In the genomic region with DNA sequence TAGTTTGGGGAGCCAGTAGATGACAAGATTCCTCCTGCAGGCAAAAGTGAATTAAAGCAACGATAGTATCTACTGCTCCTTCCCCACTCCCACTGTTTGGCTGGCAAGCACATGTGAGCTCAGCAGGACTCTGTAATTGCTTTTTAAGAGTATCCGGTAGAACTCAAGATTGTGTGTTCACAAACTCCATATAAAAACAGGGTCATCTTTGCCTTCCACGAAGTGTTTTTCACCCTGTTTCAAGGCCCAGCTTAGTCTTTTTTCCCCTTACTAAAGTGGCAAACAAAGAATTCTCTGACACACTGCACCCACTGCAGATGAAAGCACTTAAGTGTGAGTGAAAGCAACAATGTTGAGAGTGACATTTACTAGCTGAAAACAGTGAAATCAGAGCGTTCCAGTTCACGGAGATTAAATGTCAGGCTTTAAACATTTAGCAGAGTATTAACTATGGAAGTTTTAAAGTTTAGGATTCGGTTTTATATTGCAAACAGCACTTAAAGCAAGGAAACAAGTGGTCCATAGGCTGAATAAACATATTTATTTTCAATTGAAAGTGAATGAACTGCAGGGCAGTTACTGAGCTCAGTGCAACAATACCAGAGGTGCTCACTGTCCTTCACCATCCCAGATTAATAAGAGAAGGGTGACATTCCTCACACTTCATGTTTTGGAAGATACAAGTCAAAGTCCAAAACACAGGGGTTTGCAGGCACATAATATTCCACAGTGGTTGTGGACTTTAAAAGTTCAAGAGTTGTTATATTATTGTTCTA, we compare ENCODE assay signal across 9 cellular contexts.
DNase-seq lines count a peak whose midpoint lies in the region; ATAC-seq and TF ChIP-seq lines count a peak whose summit lies in the region.
"Had no signal": no experiment of that assay in that cellular context is flagged by ENCODE, and none has a peak within 500 bp of the region (broad histone marks: within the 10 kb centered on the region; RNA-seq: fewer than 3 reads in every experiment).

No MANE protein-coding gene starts in this region.

- peak; percentile 4 for DNase-seq in NCI-H146 (lab: John Stamatoyannopoulos, UW)
- DNase-seq in NCI-H146 treated with DMSO at 0.1 percent for 48 hours (lab: John Stamatoyannopoulos, UW; ENCODE audit: unreplicated experiment), result no peak
- DNase-seq in chondrocyte (ENCODE audit: low spot score), result no peak
- no peak for DNase-seq in lung (ENCODE audit: low spot score)
- no peak for DNase-seq in type B pancreatic cell (ENCODE audit: extremely low spot score, unreplicated experiment)
- DNase-seq in Peyer's patch, result no peak
- no peak for DNase-seq in midbrain (lab: John Stamatoyannopoulos, UW)

- H3K4me3 Mint-ChIP-seq in chondrocyte (ENCODE audit: unreplicated experiment) (no peak overlapping the region), type B pancreatic cell (no peak overlapping the region)

- ATAC-seq in lung (ENCODE audit: insufficient read depth, low FRiP score) (peak; percentile 58), GM19463 (IDR thresholded peaks at IDR 0.05; ENCODE audit: unreplicated experiment) (no peak)
- ATAC-seq: GM12878 had no signal

- H3K4me1 ChIP-seq in lung (ENCODE audit: control insufficient read depth in 2 of 2, insufficient read depth in 2 of 2, low read length in 2 of 2), result peaks cover 1 to 13% of the 10 kb centered on the region in 2 donors
- H3K4me1 ChIP-seq in Peyer's patch, result peaks cover 0 to 10% (median 2%) of the 10 kb centered on the region in 4 donors

- H3K9me3 Mint-ChIP-seq in chondrocyte (ENCODE audit: low read depth), result no peaks in the 10 kb centered on the region
- no peaks in the 10 kb centered on the region for H3K9me3 Mint-ChIP-seq in type B pancreatic cell

- TF ChIP-seq CTCF in chondrocyte (IDR thresholded peaks at IDR 0.05), result peak; percentile 10
- no peak for TF ChIP-seq CTCF in lung (IDR thresholded peaks at IDR 0.05; ENCODE audit: control extremely low read depth, extremely low read depth)
- no peak for TF ChIP-seq CTCF in type B pancreatic cell (conservative IDR thresholded peaks at IDR 0.05)
- no peak for TF ChIP-seq CTCF in Peyer's patch (IDR thresholded peaks at IDR 0.05)

- H3K27me3 Mint-ChIP-seq in chondrocyte (ENCODE audit: low read depth), result no peaks in the 10 kb centered on the region
- no peaks in the 10 kb centered on the region for H3K27me3 Mint-ChIP-seq in type B pancreatic cell

- H3K9me3 ChIP-seq in lung (ENCODE audit: control insufficient read depth in 2 of 2, insufficient read depth in 1 of 2, low read length in 1 of 2) (no peaks in the 10 kb centered on the region), Peyer's patch (no peaks in the 10 kb centered on the region)

- peak overlapping the region; percentile 63 for H3K27ac Mint-ChIP-seq in chondrocyte (ENCODE audit: unreplicated experiment)
- peak overlapping the region; percentile 46 for H3K27ac Mint-ChIP-seq in type B pancreatic cell

- H3K4me1 Mint-ChIP-seq in chondrocyte (ENCODE audit: low read depth) (peaks cover 29% of the 10 kb centered on the region), type B pancreatic cell (ENCODE audit: unreplicated experiment) (peaks cover 40% of the 10 kb centered on the region)

- H3K36me3 ChIP-seq in lung (ENCODE audit: control insufficient read depth in 2 of 2, insufficient read depth in 2 of 2, low read length in 2 of 2) (no peaks in the 10 kb centered on the region), Peyer's patch (no peaks in the 10 kb centered on the region)

- peak overlapping the region in 1 of 2 donors; percentile 17 for H3K27ac ChIP-seq in lung (ENCODE audit: low read depth in 1 of 2, low read length in 1 of 2)
- H3K27ac ChIP-seq in Peyer's patch, result no peak overlapping the region

- H3K27me3 ChIP-seq in lung (ENCODE audit: control insufficient read depth, insufficient read depth) (no peaks in the 10 kb centered on the region), Peyer's patch (no peaks in the 10 kb centered on the region)

- 37 to 62% methylated on average over 6 of the region's 6 CpGs for WGBS in lung, 2 donors

- H3K36me3 Mint-ChIP-seq in chondrocyte (ENCODE audit: low read depth), result no peaks in the 10 kb centered on the region
- H3K36me3 Mint-ChIP-seq in type B pancreatic cell, result no peaks in the 10 kb centered on the region

- H3K4me3 ChIP-seq in lung (no peak overlapping the region), Peyer's patch (no peak overlapping the region)
- H3K4me3 ChIP-seq: GM12878 had no signal

- no peak for TF ChIP-seq POLR2A in Peyer's patch (IDR thresholded peaks at IDR 0.05)
